ENCODE assay signal across 27 cellular contexts in the genomic region with DNA sequence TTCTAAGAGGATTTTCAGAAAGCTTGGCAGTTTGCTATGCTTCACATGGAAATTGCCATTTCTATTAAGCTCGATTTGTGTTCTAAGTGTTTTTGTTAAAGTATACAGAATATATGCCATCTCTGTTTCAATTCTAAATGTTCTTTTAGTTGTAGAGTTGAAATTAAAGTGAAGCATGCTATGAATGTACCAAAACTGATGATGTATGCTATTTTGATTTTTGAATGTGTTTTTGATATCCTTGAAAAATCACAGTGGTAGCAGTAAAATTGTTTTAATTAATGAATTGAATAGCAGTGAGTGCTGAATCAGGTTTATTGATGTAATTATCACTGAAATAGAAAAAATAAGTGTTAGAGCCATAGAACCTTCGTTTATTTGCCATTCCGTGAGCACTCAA.
"Had no signal": no experiment of that assay in that cellular context is flagged by ENCODE, and none has a peak within 500 bp of the region (broad histone marks: within the 10 kb centered on the region; RNA-seq: fewer than 3 reads in every experiment).

No MANE protein-coding gene starts in this region.

- ATAC-seq: Panc1, Right ventricle myocardium inferior had no signal

- H3K4me1 ChIP-seq: SJSA1 had no signal

- H3K9ac ChIP-seq: SK-N-SH had no signal

- H3K4me3 ChIP-seq: MG63, PC-9, SJSA1 had no signal

- H2AFZ ChIP-seq: PC-9 had no signal

- H3K36me3 ChIP-seq: MG63 had no signal

- H3K27me3 ChIP-seq: MG63, SJSA1 had no signal

- H3K9me3 ChIP-seq: MG63, SJSA1, SK-N-SH had no signal

- H3K4me2 ChIP-seq: PC-9, SK-N-SH had no signal

- DNase-seq: MG63, NCI-H1092, NCI-H1105, NCI-H1417 treated with DMSO at 0.1 percent for 48 hours, NCI-H1436 treated with DMSO at 0.1 percent for 48 hours, NCI-H1694 treated with DMSO at 0.1 percent for 48 hours, NCI-H187 treated with DMSO at 0.1 percent for 48 hours, NCI-H2029, NCI-H2171 treated with DMSO at 0.1 percent for 48 hours, NCI-H2227 treated with DMSO at 0.1 percent for 48 hours, NCI-H345, NCI-H446, NCI-H510A treated with DMSO at 0.1 percent for 48 hours, NCI-H526, NCI-H748 treated with DMSO at 0.1 percent for 48 hours, NCI-H82, PC-9, SHP77, SIG-M5, SK-N-SH, SW 1271, T-helper 1 cell had no signal

- H3K9me2 ChIP-seq: SK-N-SH had no signal

- FAIRE-seq: RCC 7860 had no signal

- H3K27ac ChIP-seq: PC-9, RWPE1, SJSA1 had no signal
